8 cellular contexts compared by ENCODE assay signal in the genomic region with DNA sequence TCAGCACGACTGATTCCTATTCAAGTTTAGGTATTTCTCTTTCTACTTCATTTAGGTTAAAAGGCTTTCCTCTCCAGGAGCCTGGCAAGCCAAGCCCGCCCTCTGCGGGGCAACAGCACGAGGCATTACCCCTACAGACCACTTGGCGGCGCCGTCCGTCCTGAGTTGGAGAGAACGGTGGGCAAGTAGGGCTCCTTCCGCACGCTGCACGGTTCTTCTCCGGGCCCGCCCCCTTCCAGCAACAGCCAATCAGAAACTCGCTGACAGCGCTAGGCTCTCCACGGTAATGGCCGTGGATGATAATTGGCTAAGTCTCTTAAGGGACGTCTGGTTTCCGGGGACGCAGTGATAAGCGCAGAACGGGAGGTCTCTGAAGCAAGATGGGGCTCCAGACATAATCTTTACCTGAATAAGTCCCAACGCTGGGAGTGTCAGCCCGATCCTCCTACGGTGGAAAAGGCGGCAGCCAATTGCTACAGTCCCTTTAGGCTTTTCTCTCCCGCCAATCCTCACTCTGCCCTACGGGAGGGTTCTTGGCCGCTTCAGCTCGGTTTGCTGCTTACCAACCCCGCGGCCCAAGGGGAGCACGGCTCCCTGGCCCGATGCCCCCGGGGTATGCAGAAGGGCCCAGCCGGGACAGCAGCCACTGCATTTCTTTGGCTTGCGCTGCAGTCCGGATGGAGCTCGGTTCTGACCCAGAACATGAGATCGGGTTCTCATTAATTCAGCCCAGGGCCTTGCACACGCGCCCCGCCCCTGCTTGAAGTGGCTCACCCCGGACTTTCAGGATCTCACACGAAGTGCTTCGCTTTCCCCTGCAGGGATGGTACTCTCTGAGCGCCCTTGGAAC.
DNase-seq lines count a peak whose midpoint lies in the region; ATAC-seq and TF ChIP-seq lines count a peak whose summit lies in the region.

No MANE protein-coding gene starts in this region.

- DNase-seq in A673 (ENCODE audit: low spot score) (peak; percentile 99), NCI-H2171 treated with DMSO at 0.1 percent for 48 hours (lab: John Stamatoyannopoulos, UW) (peak; percentile 98), caudate nucleus (lab: John Stamatoyannopoulos, UW) (peak; percentile 65 to 99 (median 95)), immature natural killer cell (peak; percentile 94 to 97 (median 95)), smooth muscle cell of the brain vasculature (ENCODE audit: low read depth, low spot score) (peak; percentile 93)

- TF ChIP-seq CTCF in A673 (conservative IDR thresholded peaks at IDR 0.05; ENCODE audit: low read depth, low read length) (peak; percentile 100), WI38 (IDR thresholded peaks at IDR 0.05; ENCODE audit: low read depth, low read length) (peak; percentile 97)

- no peaks in the 10 kb centered on the region for H3K9me3 ChIP-seq in A673 (ENCODE audit: low read depth, low read length, poor library complexity, severe bottlenecking)

- peak; percentile 100 for ATAC-seq in GM18867 (IDR thresholded peaks at IDR 0.05; ENCODE audit: unreplicated experiment)
- peak; percentile 100 for ATAC-seq in HG03103 (IDR thresholded peaks at IDR 0.05; ENCODE audit: low read depth, unreplicated experiment)

- H3K27me3 Mint-ChIP-seq in immature natural killer cell (ENCODE audit: low read depth in 3 of 3), result peaks cover 6 to 11% (median 10%) of the 10 kb centered on the region in 3 donors

- H3K36me3 ChIP-seq in A673 (ENCODE audit: insufficient read depth, low read length, poor library complexity, severe bottlenecking), result no peaks in the 10 kb centered on the region

- CTCF ChIA-PET in A673 (lab: Charles Lee), result interaction anchor here (0.6 to 1.0 kb wide), 3 partner anchors 11 to 97 kb away, joined by 3 to 6 read pairs (median 3); no protein-coding TSS in a partner anchor

- H3K4me3 ChIP-seq in A673 (ENCODE audit: low read depth, low read length, poor library complexity, severe bottlenecking), result peak overlapping the region; percentile 71
- H3K4me3 ChIP-seq in WI38 (ENCODE audit: low read depth, low read length), result peak overlapping the region; percentile 75

- peaks cover 33% of the 10 kb centered on the region for H3K27me3 ChIP-seq in A673 (replicated peaks; ENCODE audit: insufficient read depth, low read depth, low read length, poor library complexity)

- H3K9me3 Mint-ChIP-seq in immature natural killer cell, result peaks cover 0 to 3% (median 0%) of the 10 kb centered on the region in 6 donors

- BruUV-seq in A673 (replicated peaks; lab: Mats Ljungman, UMichigan), result no TSS peak

- peak overlapping the region; percentile 93 to 96 (median 96) for H3K4me3 Mint-ChIP-seq in immature natural killer cell

- peaks cover 4% of the 10 kb centered on the region for H3K4me1 ChIP-seq in A673 (ENCODE audit: insufficient read depth, low read length, poor library complexity, severe bottlenecking)

- peak overlapping the region; percentile 65 for H3K27ac ChIP-seq in A673 (ENCODE audit: low read depth, low read length, poor library complexity, severe bottlenecking)
- H3K27ac ChIP-seq in caudate nucleus (ENCODE audit: low read depth, low read length), result peak overlapping the region; percentile 85

- H3K4me1 Mint-ChIP-seq in immature natural killer cell, result peaks cover 10 to 15% of the 10 kb centered on the region in 2 donors

- POLR2A ChIA-PET in A673 (lab: Charles Lee; ENCODE audit: low non-redundant PET), result no interaction called here

- no peaks in the 10 kb centered on the region for H3K36me3 Mint-ChIP-seq in immature natural killer cell

- H3K27ac Mint-ChIP-seq in immature natural killer cell, result peak overlapping the region; percentile 69 to 95 (median 93)

- intact Hi-C loops in A673 (cut with micrococcal nuclease; ENCODE audit: unreplicated experiment), result no loop called here

Comparison
In these comparisons a context has a peak if more than half of its experiments do, and no peak if none do; other contexts are left out.
1. Peak in every context shown above with its lines: DNase-seq, ATAC-seq, H3K4me3 ChIP-seq and H3K27ac ChIP-seq.